Comparison of ENCODE assay signal across 24 cellular contexts in the genomic region with DNA sequence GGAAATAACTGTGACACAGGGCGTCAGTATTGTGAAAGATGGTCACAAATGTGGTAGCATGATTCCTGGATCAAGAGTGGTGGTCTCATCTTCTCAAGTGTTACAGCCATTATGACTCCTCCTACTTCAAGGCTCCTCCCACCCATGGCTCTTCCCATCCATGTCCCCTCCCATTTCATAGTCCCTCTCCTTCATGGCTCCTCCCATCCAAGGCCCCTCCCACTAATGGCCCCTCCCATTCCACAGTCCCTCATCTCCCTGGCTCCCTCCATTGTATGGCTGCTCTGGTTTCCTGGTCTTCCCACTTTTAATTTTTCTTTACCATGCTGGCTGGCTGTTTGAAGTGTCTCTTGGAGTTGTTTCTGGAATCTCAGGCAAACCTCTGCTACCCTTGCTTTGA.
"Had no signal": no experiment of that assay in that cellular context is flagged by ENCODE, and none has a peak within 500 bp of the region (broad histone marks: within the 10 kb centered on the region; RNA-seq: fewer than 3 reads in every experiment).

No MANE protein-coding gene starts in this region.

- DNase-seq: activated CD4-positive, alpha-beta T cell treated with anti-CD3 and anti-CD28 coated beads, Interleukin-2, amount 50 U/mL, for 1 hour; activated CD4-positive, CD25-positive, alpha-beta regulatory T cell treated with anti-CD3 and anti-CD28 coated beads, Interleukin-2, amount 50 U/mL, for 72 hours; activated CD8-positive, alpha-beta T cell treated with anti-CD3 and anti-CD28 coated beads, Interleukin-2, amount 10 ng/mL, durations not matched to agents 7 days and 5 days; activated gamma-delta T cell; activated naive CD4-positive, alpha-beta T cell treated with anti-CD3 and anti-CD28 coated beads, Interleukin-2, amount 50 U/mL, for 16 hours; activated naive CD8-positive, alpha-beta T cell treated with anti-CD3 and anti-CD28 coated beads, Interleukin-2, amount 50 U/mL, for 24 hours; body of pancreas; cortex of kidney; foreskin fibroblast; heart right ventricle; naive thymus-derived CD8-positive, alpha-beta T cell; ovary; spleen; stimulated activated CD4-positive, alpha-beta T cell treated with anti-CD3 and anti-CD28 coated beads, Interleukin-4, amount 100 ng/mL, for 1 hour; stimulated activated naive CD4-positive, alpha-beta T cell; testis; trophoblast cell; uterus had no signal

- H3K36me3 ChIP-seq: cardiac muscle cell, heart right ventricle, neutrophil, ovary, prostate gland, spleen, uterus had no signal

- H3K4me1 ChIP-seq: body of pancreas, heart right ventricle, prostate gland, spleen, testis, uterus had no signal

- H3K4me3 ChIP-seq: body of pancreas, cardiac muscle cell, heart right ventricle, lung, ovary, prostate gland, spleen, testis, uterus had no signal

- H3K27me3 ChIP-seq: body of pancreas, cardiac muscle cell, neutrophil, ovary, spleen, uterus had no signal

- H3K9me3 ChIP-seq: neutrophil, ovary, prostate gland, testis, uterus had no signal

- H3K27ac ChIP-seq: body of pancreas, cardiac muscle cell, epithelial cell of prostate, heart right ventricle, neutrophil, ovary, prostate gland, spleen, testis, uterus, VCaP had no signal
